In the genomic region with DNA sequence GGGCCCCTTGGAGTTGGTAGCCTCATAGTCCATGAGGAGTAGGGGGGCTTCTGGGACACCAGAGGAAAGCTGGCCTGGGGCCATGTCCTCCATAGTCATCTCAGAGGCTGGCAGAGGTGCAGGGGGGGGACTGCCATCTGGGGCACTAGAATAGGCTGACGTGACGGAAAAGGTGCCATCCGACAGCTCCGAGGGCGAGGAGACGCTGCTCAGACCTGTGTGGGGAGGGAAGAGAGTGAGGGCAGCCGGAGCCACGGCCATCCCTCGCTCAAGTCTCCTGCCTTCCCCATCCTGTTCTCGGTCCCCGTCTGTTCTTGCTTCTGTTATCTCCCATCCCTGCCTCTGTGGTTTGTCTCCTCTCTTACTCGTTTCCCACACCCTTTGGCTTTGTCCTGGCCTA, we compare ENCODE assay signal across 20 cellular contexts. TPM values are rescaled to one million over a fixed set of nuclear protein-coding genes. Genes with fewer than 3 reads are reported as not detected.
A peak's percentile ranks its signal among the peaks of the same experiment; 100 is the strongest.
DNase-seq lines count a peak whose midpoint lies in the region; ATAC-seq and TF ChIP-seq lines count a peak whose summit lies in the region.
"Had no signal": no experiment of that assay in that cellular context is flagged by ENCODE, and none has a peak within 500 bp of the region (broad histone marks: within the 10 kb centered on the region; RNA-seq: fewer than 3 reads in every experiment).

No MANE protein-coding gene starts in this region.

- H3K27me3 ChIP-seq in endodermal cell (ENCODE audit: control insufficient read depth, insufficient read depth, low read length, poor library complexity, severe bottlenecking) (no peaks in the 10 kb centered on the region), neuronal stem cell (ENCODE audit: control insufficient read depth in 3 of 3, insufficient read depth in 3 of 3, low read depth in 1 of 3, low read length in 3 of 3) (no peaks in the 10 kb centered on the region), ascending aorta (no peaks in the 10 kb centered on the region)

- peaks cover 2% of the 10 kb centered on the region for H3K79me1 ChIP-seq in neuronal stem cell (ENCODE audit: low read depth, low read length)

- H2AK5ac ChIP-seq in neuronal stem cell (ENCODE audit: low read depth, low read length) = no peak overlapping the region

- peaks cover 55% of the 10 kb centered on the region for H3K36me3 Mint-ChIP-seq in stimulated activated naive CD8-positive, alpha-beta T cell treated with anti-CD3 and anti-CD28 coated beads, Interleukin-15, Interleukin-2, amounts not matched to agents 100 ng/mL and 50 ng/mL, for 24 hours (ENCODE audit: low read depth)
- peaks cover 22% of the 10 kb centered on the region for H3K36me3 Mint-ChIP-seq in endodermal cell (ENCODE audit: low read depth)

- H2BK120ac ChIP-seq in neuronal stem cell (ENCODE audit: low read depth, low read length) = no peak overlapping the region

- no peak for TF ChIP-seq CTCF in endodermal cell (conservative IDR thresholded peaks at IDR 0.05)
- no peak for TF ChIP-seq CTCF in ascending aorta (IDR thresholded peaks at IDR 0.05)

- H3K4me1 ChIP-seq in endodermal cell (ENCODE audit: control insufficient read depth, insufficient read depth, low read length) = peaks cover 6% of the 10 kb centered on the region
- peaks cover 4 to 11% of the 10 kb centered on the region in 2 donors for H3K4me1 ChIP-seq in neuronal stem cell (ENCODE audit: control insufficient read depth in 2 of 2, insufficient read depth in 1 of 2, low read depth in 1 of 2, low read length in 2 of 2)
- H3K4me1 ChIP-seq in ascending aorta = peaks cover 9 to 16% of the 10 kb centered on the region in 2 donors

- no peak overlapping the region for H3K4me3 ChIP-seq in endodermal cell (ENCODE audit: low read length)
- no peak overlapping the region for H3K4me3 ChIP-seq in neuronal stem cell (ENCODE audit: low read length in 2 of 2)
- no peak overlapping the region for H3K4me3 ChIP-seq in ascending aorta

- H3K9ac ChIP-seq in endodermal cell (ENCODE audit: extremely low read depth, low read length, poor library complexity, severe bottlenecking) (no peak overlapping the region), neuronal stem cell (ENCODE audit: low read depth, low read length, poor library complexity) (peak overlapping the region; percentile 65)

- H3K27ac ChIP-seq in endodermal cell (ENCODE audit: low read depth, low read length) (no peak overlapping the region), neuronal stem cell (replicated peaks; ENCODE audit: low read length) (no peak overlapping the region), ascending aorta (peak overlapping the region in 1 of 2 donors; percentile 16)

- peaks cover 29% of the 10 kb centered on the region for H3K4me1 Mint-ChIP-seq in stimulated activated naive CD8-positive, alpha-beta T cell treated with anti-CD3 and anti-CD28 coated beads, Interleukin-15, Interleukin-2, amounts not matched to agents 100 ng/mL and 50 ng/mL, for 24 hours (ENCODE audit: low read depth)
- peaks cover 23% of the 10 kb centered on the region for H3K4me1 Mint-ChIP-seq in endodermal cell

- no peak overlapping the region for H3K4me3 Mint-ChIP-seq in stimulated activated naive CD8-positive, alpha-beta T cell treated with anti-CD3 and anti-CD28 coated beads, Interleukin-15, Interleukin-2, amounts not matched to agents 100 ng/mL and 50 ng/mL, for 24 hours
- no peak overlapping the region for H3K4me3 Mint-ChIP-seq in endodermal cell
- H3K4me3 Mint-ChIP-seq: CD4-positive, alpha-beta memory T cell had no signal

- H3K36me3 ChIP-seq in endodermal cell (ENCODE audit: control insufficient read depth, insufficient read depth, low read length) (peaks cover 48% of the 10 kb centered on the region), neuronal stem cell (replicated peaks in 1 of 2; ENCODE audit: control insufficient read depth in 2 of 2, insufficient read depth in 2 of 2, low read length in 2 of 2) (peaks cover 7 to 20% of the 10 kb centered on the region in 2 donors), ascending aorta (peaks cover 34 to 62% of the 10 kb centered on the region in 2 donors)

- no peak for ATAC-seq in stimulated activated naive CD8-positive, alpha-beta T cell treated with anti-CD3 and anti-CD28 coated beads, Interleukin-15, Interleukin-2, amounts not matched to agents 100 U/mL and 50 U/mL, for 24 hours

- intact Hi-C loops in ascending aorta (cut with DNase I) = no loop called here

- no peak overlapping the region for H2AFZ ChIP-seq in neuronal stem cell (ENCODE audit: low read length)

- no peaks in the 10 kb centered on the region for H3K9me3 Mint-ChIP-seq in stimulated activated naive CD8-positive, alpha-beta T cell treated with anti-CD3 and anti-CD28 coated beads, Interleukin-15, Interleukin-2, amounts not matched to agents 100 ng/mL and 50 ng/mL, for 24 hours
- H3K9me3 Mint-ChIP-seq in endodermal cell = no peaks in the 10 kb centered on the region
- H3K9me3 Mint-ChIP-seq: CD4-positive, alpha-beta memory T cell had no signal

- H2BK12ac ChIP-seq in neuronal stem cell (ENCODE audit: low read length) = no peak overlapping the region

- H3K9me3 ChIP-seq in endodermal cell (ENCODE audit: control insufficient read depth, low read length) = no peaks in the 10 kb centered on the region
- peaks cover 0 to 1% of the 10 kb centered on the region in 2 donors for H3K9me3 ChIP-seq in neuronal stem cell (replicated peaks in 1 of 2; ENCODE audit: control insufficient read depth in 2 of 2, insufficient read depth in 1 of 2, low read depth in 1 of 2, low read length in 2 of 2)
- no peaks in the 10 kb centered on the region for H3K9me3 ChIP-seq in ascending aorta

- no peaks in the 10 kb centered on the region for H3K27me3 Mint-ChIP-seq in stimulated activated naive CD8-positive, alpha-beta T cell treated with anti-CD3 and anti-CD28 coated beads, Interleukin-15, Interleukin-2, amounts not matched to agents 100 ng/mL and 50 ng/mL, for 24 hours
- peaks cover 35% of the 10 kb centered on the region for H3K27me3 Mint-ChIP-seq in endodermal cell (ENCODE audit: insufficient read depth)
- H3K27me3 Mint-ChIP-seq: CD4-positive, alpha-beta memory T cell had no signal

- no peak overlapping the region for H4K8ac ChIP-seq in neuronal stem cell (ENCODE audit: low read depth, low read length)

- no peak overlapping the region for H2BK5ac ChIP-seq in neuronal stem cell (ENCODE audit: low read length)

- H3K23ac ChIP-seq in neuronal stem cell (ENCODE audit: low read depth, low read length, poor library complexity) = no peak overlapping the region

- 97 to 100% methylated on average over 6 to 12 of the region's 12 CpGs for WGBS in endodermal cell (ENCODE audit: insufficient coverage in 1 of 2, insufficient read length in 1 of 2), 2 experiments
- whole genome bisulfite sequencing in neuronal stem cell (ENCODE audit: extremely low coverage in 2 of 2, insufficient read length in 2 of 2, insufficient replicate concordance in 1 of 2), 2 donors = no CpG with 5 or more reads among the region's 12 CpGs

- peak overlapping the region; percentile 33 for H3K27ac Mint-ChIP-seq in stimulated activated naive CD8-positive, alpha-beta T cell treated with anti-CD3 and anti-CD28 coated beads, Interleukin-15, Interleukin-2, amounts not matched to agents 100 ng/mL and 50 ng/mL, for 24 hours
- peak overlapping the region; percentile 60 for H3K27ac Mint-ChIP-seq in endodermal cell

- DNase-seq in stimulated activated naive CD8-positive, alpha-beta T cell treated with anti-CD3 and anti-CD28 coated beads, Interleukin-15, Interleukin-2, amounts not matched to agents 100 U/mL and 50 U/mL, for 24 hours = no peak
- no peak for DNase-seq in endodermal cell
- no peak for DNase-seq in neuronal stem cell (ENCODE audit: low spot score)
- no peak for DNase-seq in CD1c-positive myeloid dendritic cell (ENCODE audit: extremely low spot score)
- DNase-seq in ascending aorta (ENCODE audit: low spot score in 2 of 2) = no peak
- no peak for DNase-seq in mesenteric fat pad (ENCODE audit: low spot score)
- DNase-seq: activated CD4-positive, alpha-beta T cell treated with anti-CD3 and anti-CD28 coated beads for 48 hours; amygdala; CD4-positive, alpha-beta memory T cell; central memory CD4-positive, alpha-beta T cell; GOT3; KBM-7; MV-4-11; NCI-H187 treated with DMSO at 0.1 percent for 48 hours; NCI-H226; NCI-H774; SHP77 treated with DMSO at 0.1 percent for 48 hours; T-helper 1 cell had no signal

- H3K4ac ChIP-seq in neuronal stem cell (ENCODE audit: low read length) = no peak overlapping the region

- H3K4me2 ChIP-seq in neuronal stem cell (ENCODE audit: insufficient read depth, low read length, poor library complexity, severe bottlenecking) = no peak overlapping the region

- H3K14ac ChIP-seq in neuronal stem cell (ENCODE audit: low read length) = no peak overlapping the region

- no peak overlapping the region for H2BK15ac ChIP-seq in neuronal stem cell (ENCODE audit: low read length)

- no peak overlapping the region for H3K18ac ChIP-seq in neuronal stem cell (ENCODE audit: low read length)

- H4K91ac ChIP-seq in neuronal stem cell (ENCODE audit: low read depth, low read length, poor library complexity) = no peak overlapping the region

RNA-seq across cellular contexts. Expression of gene SPAG7, which starts 4.7 kb away (rescaled TPM):
- total RNA-seq in endodermal cell (10 to 100 TPM; 81.1 to 84.4 TPM), ascending aorta (4.9 TPM), mesenteric fat pad (55.5 TPM)
- polyA plus RNA-seq in endodermal cell (2013, experiment 1 of 2) = 92.8 TPM
- 92.8 TPM for polyA plus RNA-seq in endodermal cell (2013, experiment 2 of 2)
- 101 TPM for polyA plus RNA-seq in neuronal stem cell (2013, experiment 1 of 2)
- 98.2 TPM for polyA plus RNA-seq in neuronal stem cell (2013, experiment 2 of 2)

RNA-seq across cellular contexts. Expression of gene CAMTA2, which starts 15.2 kb away (rescaled TPM):
- total RNA-seq in endodermal cell (10 to 100 TPM; 13.6 to 24.8 TPM), ascending aorta (72.1 TPM), mesenteric fat pad (53.8 TPM)
- 14.6 TPM for polyA plus RNA-seq in endodermal cell (2013, experiment 1 of 2)
- 14.7 TPM for polyA plus RNA-seq in endodermal cell (2013, experiment 2 of 2)
- 10.8 TPM for polyA plus RNA-seq in neuronal stem cell (2013, experiment 1 of 2)
- polyA plus RNA-seq in neuronal stem cell (2013, experiment 2 of 2) = 9.7 TPM

RNA-seq across cellular contexts. Expression of gene ENO3, which starts 21.4 kb away (rescaled TPM):
- 10 to 100 TPM; 34.1 to 53.6 TPM for total RNA-seq in endodermal cell
- 57.3 TPM for polyA plus RNA-seq in endodermal cell (2013, experiment 1 of 2)
- polyA plus RNA-seq in endodermal cell (2013, experiment 2 of 2) = 57.5 TPM
- polyA plus RNA-seq in neuronal stem cell (2013, experiment 1 of 2) = 51.7 TPM
- polyA plus RNA-seq in neuronal stem cell (2013, experiment 2 of 2) = 48.7 TPM
- total RNA-seq in ascending aorta = not detected
- 4.0 TPM for total RNA-seq in mesenteric fat pad

RNA-seq across cellular contexts. Expression of gene PFN1, which starts 24.0 kb away (rescaled TPM):
- total RNA-seq in endodermal cell = 100 to 1,000 TPM; 880 to 935 TPM
- 762 TPM for polyA plus RNA-seq in endodermal cell (2013, experiment 1 of 2)
- polyA plus RNA-seq in endodermal cell (2013, experiment 2 of 2) = 742 TPM
- 682 TPM for polyA plus RNA-seq in neuronal stem cell (2013, experiment 1 of 2)
- polyA plus RNA-seq in neuronal stem cell (2013, experiment 2 of 2) = 671 TPM
- total RNA-seq in ascending aorta = 1,046 TPM
- 575 TPM for total RNA-seq in mesenteric fat pad

RNA-seq across cellular contexts. Expression of gene INCA1, which starts 25.0 kb away (rescaled TPM):
- total RNA-seq in endodermal cell (1 to 10 TPM in 1 of 2 donors, under 1 TPM in 1; 0.99 to 1.7 TPM), ascending aorta (not detected), mesenteric fat pad (0.71 TPM)
- 0.89 TPM for polyA plus RNA-seq in endodermal cell (2013, experiment 1 of 2)
- polyA plus RNA-seq in endodermal cell (2013, experiment 2 of 2) = 0.87 TPM
- 0.68 TPM for polyA plus RNA-seq in neuronal stem cell (2013, experiment 1 of 2)
- 0.64 TPM for polyA plus RNA-seq in neuronal stem cell (2013, experiment 2 of 2)
- total RNA-seq: frontal cortex had no signal
